In the genomic region with DNA sequence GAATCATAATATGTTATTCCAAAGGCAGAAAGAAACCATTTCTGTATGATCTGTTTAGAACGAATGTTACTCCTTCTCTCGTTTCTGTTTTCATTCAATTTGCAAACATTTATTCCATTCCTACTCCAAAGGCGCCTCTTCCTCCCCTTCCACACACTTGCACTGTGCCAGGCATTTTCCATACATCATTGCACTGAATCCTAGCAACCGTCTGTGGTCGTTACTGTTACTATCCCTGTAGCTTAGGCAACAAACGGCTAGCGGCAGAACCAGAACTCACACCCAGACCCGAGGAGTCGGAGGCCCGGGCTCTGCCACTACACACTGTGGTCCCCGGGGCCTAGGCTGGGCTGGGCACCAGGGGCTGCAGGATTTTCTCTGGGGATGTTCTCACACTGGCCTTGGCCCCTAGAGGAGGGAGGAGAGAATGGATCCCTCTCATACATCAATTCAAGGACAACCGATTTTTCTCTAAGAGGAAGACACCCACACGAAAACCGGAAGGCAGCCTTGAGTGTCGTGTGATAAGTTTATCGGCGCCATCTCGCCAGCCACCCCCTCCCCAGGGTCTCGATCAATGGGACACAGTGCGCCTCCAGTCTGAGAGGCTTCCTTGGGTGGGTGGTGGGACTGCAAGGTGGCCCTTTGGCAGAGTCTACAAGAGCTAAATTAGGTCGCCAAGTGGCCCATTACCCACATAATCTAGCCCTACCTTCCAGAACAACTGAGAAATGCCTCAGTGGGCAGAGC, we compare ENCODE assay signal across 1 cellular context.
TF ChIP-seq lines count a peak whose summit lies in the region.

No MANE protein-coding gene starts in this region.

TF ChIP-seq in SK-N-SH treated with all-trans-retinoic acid at 6 μM for 48 hours, 23 proteins besides CTCF, POLR2A, EP300 and RAD21 (continued from another document):
- TF ChIP-seq PATZ1 (CRISPR knock-in tag; IDR thresholded peaks at IDR 0.05; ENCODE audit: borderline replicate concordance), result no peak
